Comparison of ENCODE assay signal across 8 cellular contexts in genomic region chr15:88897456-88898194, GRCh38. TPM values are rescaled to one million over a fixed set of nuclear protein-coding genes. Genes with fewer than 3 reads are reported as not detected.
DNase-seq lines count a peak whose midpoint lies in the region; ATAC-seq and TF ChIP-seq lines count a peak whose summit lies in the region.

No MANE protein-coding gene starts in this region.

- ATAC-seq in GM19397 (IDR thresholded peaks at IDR 0.05; ENCODE audit: unreplicated experiment) (peak; percentile 43), lower lobe of right lung (peak; percentile 90), GM18517 (IDR thresholded peaks at IDR 0.05; ENCODE audit: unreplicated experiment) (no peak)

- H3K4me1 ChIP-seq in lower lobe of right lung: peaks cover 37% of the 10 kb centered on the region

- H3K27ac ChIP-seq in cingulate gyrus (ENCODE audit: low read depth, low read length) (peak overlapping the region; percentile 47), lower lobe of right lung (no peak overlapping the region)

- in situ Hi-C loops in ACHN (cut with HindIII; ENCODE audit: low pct_ligation_motif_present, low pct_unique_long_range_greater_than_20kb, low sequenced_read_pairs): no loop called here

- peak; percentile 77 for DNase-seq in ACHN
- peak; percentile 68 for DNase-seq in NCI-H2171 treated with DMSO at 0.1 percent for 48 hours (lab: John Stamatoyannopoulos, UW)
- peak; percentile 89 for DNase-seq in activated CD4-positive, alpha-beta T cell treated with anti-CD3 and anti-CD28 coated beads for 48 hours
- DNase-seq in lower lobe of right lung: peak; percentile 89
- peak; percentile 68 for DNase-seq in stimulated activated CD8-positive, alpha-beta memory T cell treated with anti-CD3 and anti-CD28 coated beads, Interleukin-12 subunit alpha, Interleukin-12 subunit beta, amount 100 ng/mL, for 24 hours (ENCODE audit: extremely low read depth)

- no peaks in the 10 kb centered on the region for H3K9me3 ChIP-seq in lower lobe of right lung

- peaks cover 21% of the 10 kb centered on the region for H3K27me3 ChIP-seq in lower lobe of right lung (ENCODE audit: low read depth)

- H3K36me3 ChIP-seq in lower lobe of right lung: peaks cover 11% of the 10 kb centered on the region

- intact Hi-C loops in lower lobe of right lung (cut with DNase I): no loop called here

- no peak overlapping the region for H3K4me3 ChIP-seq in lower lobe of right lung

- TF ChIP-seq CTCF in lower lobe of right lung (IDR thresholded peaks at IDR 0.05): peak; percentile 57

RNA-seq across cellular contexts. Expression of gene HAPLN3, which starts 2.3 kb away (rescaled TPM):
- total RNA-seq in lower lobe of right lung: 2.7 TPM

RNA-seq across cellular contexts. Expression of gene MFGE8, which starts 15.6 kb away (rescaled TPM):
- total RNA-seq in lower lobe of right lung: 125 TPM
